Comparison of ENCODE assay signal across 1 cellular context in genomic region chr6:28104392-28105250, GRCh38.
TF ChIP-seq lines count a peak whose summit lies in the region.

No MANE protein-coding gene starts in this region.

TF ChIP-seq in K562, 482 proteins besides CTCF, POLR2A, EP300 and RAD21 (continued from another document and continues in another):
- TF ChIP-seq HOMEZ (CRISPR knock-in tag; IDR thresholded peaks at IDR 0.05) (no peak), ARID3B (CRISPR knock-in tag; IDR thresholded peaks at IDR 0.05; ENCODE audit: borderline replicate concordance) (0 out of 2 replicates have a peak, but pooled peaks have one; percentile 67), ZC3H8 (IDR thresholded peaks at IDR 0.05) (no peak), SNAPC5 (CRISPR knock-in tag; IDR thresholded peaks at IDR 0.05) (no peak), TAF1 (IDR thresholded peaks at IDR 0.05; ENCODE audit: control insufficient read depth, extremely low read depth, insufficient read depth, low read length, severe bottlenecking) (peak; percentile 97), ZKSCAN1 (IDR thresholded peaks at IDR 0.05; ENCODE audit: low read depth, low read length) (peak; percentile 29; the same call in 1 of the 2 replicates), PHF8 (IDR thresholded peaks at IDR 0.05; ENCODE audit: borderline replicate concordance, low read length) (peak; percentile 99), ETV6 (IDR thresholded peaks at IDR 0.05; ENCODE audit: borderline replicate concordance in 1 of 2, low read depth in 2 of 2, low read length in 1 of 2) (peak in 1 of 2 experiments; percentile 22; a peak in 2 of 4 replicates), ETV6 (CRISPR knock-in tag; IDR thresholded peaks at IDR 0.05; ENCODE audit: borderline replicate concordance) (no peak), WHSC1 (IDR thresholded peaks at IDR 0.05; ENCODE audit: low read length) (no peak), MTA3 (IDR thresholded peaks at IDR 0.05; ENCODE audit: borderline replicate concordance) (peak; percentile 96), ZNF766 (CRISPR knock-in tag; conservative IDR thresholded peaks at IDR 0.05) (peak; percentile 59; the same call in 1 of the 2 replicates), E2F6 (IDR thresholded peaks at IDR 0.05; ENCODE audit: borderline replicate concordance in 1 of 2, extremely low read depth in 1 of 2, insufficient read depth in 1 of 2, insufficient read length in 1 of 2, low read depth in 1 of 2, low read length in 1 of 2, poor library complexity in 1 of 2, severe bottlenecking in 1 of 2) (peak; percentile 55 to 72), POU5F1 (IDR thresholded peaks at IDR 0.05; ENCODE audit: borderline replicate concordance, low read depth, low read length, partially characterized antibody) (no peak), ZNF589 (CRISPR knock-in tag; IDR thresholded peaks at IDR 0.05; ENCODE audit: low read depth) (peak; percentile 61; the same call in 1 of the 2 replicates), NCOA4 (IDR thresholded peaks at IDR 0.05; ENCODE audit: partially characterized antibody) (no peak), CBX3 (IDR thresholded peaks at IDR 0.05; ENCODE audit: borderline replicate concordance in 1 of 2, low read length in 2 of 2) (peak in 1 of 2 experiments; percentile 84; a peak in 1 of 3 replicates), CBX8 (IDR thresholded peaks at IDR 0.05; ENCODE audit: borderline replicate concordance, extremely low read depth, low read depth, low read length, poor library complexity, severe bottlenecking) (no peak), HNRNPK (IDR thresholded peaks at IDR 0.05; ENCODE audit: low read depth, low read length, poor library complexity, severe bottlenecking) (no peak), SAFB (IDR thresholded peaks at IDR 0.05; ENCODE audit: borderline replicate concordance, low read depth, low read length) (0 out of 2 replicates have a peak, but pooled peaks have one; percentile 39), SMAD2 (IDR thresholded peaks at IDR 0.05; ENCODE audit: low read depth, low read length) (no peak), GABPA (tag; conservative IDR thresholded peaks at IDR 0.05; ENCODE audit: low read depth) (peak; percentile 95), PTBP1 (IDR thresholded peaks at IDR 0.05; ENCODE audit: low read depth, low read length) (no peak), RBM25 (IDR thresholded peaks at IDR 0.05; ENCODE audit: low read depth, low read length, severe bottlenecking) (no peak), SOX6 (IDR thresholded peaks at IDR 0.05) (peak; percentile 64; the same call in 1 of the 2 replicates), EHMT2 (IDR thresholded peaks at IDR 0.05) (peak; percentile 61), SRSF1 (IDR thresholded peaks at IDR 0.05; ENCODE audit: low read depth, low read length) (peak; percentile 88), PHF20 (IDR thresholded peaks at IDR 0.05; ENCODE audit: partially characterized antibody) (peak; percentile 89), ZNF165 (CRISPR knock-in tag; IDR thresholded peaks at IDR 0.05; ENCODE audit: borderline replicate concordance) (peak; percentile 76; the same call in 1 of the 2 replicates), CHD4 (IDR thresholded peaks at IDR 0.05; ENCODE audit: insufficient read depth, insufficient replicate concordance, low read depth, low read length, poor library complexity, severe bottlenecking) (peak; percentile 56), ZNF764 (CRISPR knock-in tag; IDR thresholded peaks at IDR 0.05; ENCODE audit: low read depth) (0 out of 2 replicates have a peak, but pooled peaks have one; percentile 42), L3MBTL2 (IDR thresholded peaks at IDR 0.05) (peak; percentile 85), RUNX1 (IDR thresholded peaks at IDR 0.05; ENCODE audit: low read depth) (0 out of 2 replicates have a peak, but pooled peaks have one; percentile 58), ETV5 (CRISPR knock-in tag; IDR thresholded peaks at IDR 0.05; ENCODE audit: low read depth) (peak; percentile 91), KDM5B (IDR thresholded peaks at IDR 0.05; ENCODE audit: insufficient replicate concordance, low read depth, low read length) (peak; percentile 84)
- TF ChIP-seq, protein P1, sequence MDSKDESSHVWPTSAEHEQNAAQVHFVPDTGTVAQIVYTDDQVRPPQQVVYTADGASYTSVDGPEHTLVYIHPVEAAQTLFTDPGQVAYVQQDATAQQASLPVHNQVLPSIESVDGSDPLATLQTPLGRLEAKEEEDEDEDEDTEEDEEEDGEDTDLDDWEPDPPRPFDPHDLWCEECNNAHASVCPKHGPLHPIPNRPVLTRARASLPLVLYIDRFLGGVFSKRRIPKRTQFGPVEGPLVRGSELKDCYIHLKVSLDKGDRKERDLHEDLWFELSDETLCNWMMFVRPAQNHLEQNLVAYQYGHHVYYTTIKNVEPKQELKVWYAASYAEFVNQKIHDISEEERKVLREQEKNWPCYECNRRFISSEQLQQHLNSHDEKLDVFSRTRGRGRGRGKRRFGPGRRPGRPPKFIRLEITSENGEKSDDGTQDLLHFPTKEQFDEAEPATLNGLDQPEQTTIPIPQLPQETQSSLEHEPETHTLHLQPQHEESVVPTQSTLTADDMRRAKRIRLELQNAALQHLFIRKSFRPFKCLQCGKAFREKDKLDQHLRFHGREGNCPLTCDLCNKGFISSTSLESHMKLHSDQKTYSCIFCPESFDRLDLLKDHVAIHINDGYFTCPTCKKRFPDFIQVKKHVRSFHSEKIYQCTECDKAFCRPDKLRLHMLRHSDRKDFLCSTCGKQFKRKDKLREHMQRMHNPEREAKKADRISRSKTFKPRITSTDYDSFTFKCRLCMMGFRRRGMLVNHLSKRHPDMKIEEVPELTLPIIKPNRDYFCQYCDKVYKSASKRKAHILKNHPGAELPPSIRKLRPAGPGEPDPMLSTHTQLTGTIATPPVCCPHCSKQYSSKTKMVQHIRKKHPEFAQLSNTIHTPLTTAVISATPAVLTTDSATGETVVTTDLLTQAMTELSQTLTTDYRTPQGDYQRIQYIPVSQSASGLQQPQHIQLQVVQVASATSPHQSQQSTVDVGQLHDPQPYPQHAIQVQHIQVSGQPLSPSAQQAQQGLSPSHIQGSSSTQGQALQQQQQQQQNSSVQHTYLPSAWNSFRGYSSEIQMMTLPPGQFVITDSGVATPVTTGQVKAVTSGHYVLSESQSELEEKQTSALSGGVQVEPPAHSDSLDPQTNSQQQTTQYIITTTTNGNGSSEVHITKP (IDR thresholded peaks at IDR 0.05; ENCODE audit: partially characterized antibody) = peak; percentile 42
- TF ChIP-seq, protein P2, sequence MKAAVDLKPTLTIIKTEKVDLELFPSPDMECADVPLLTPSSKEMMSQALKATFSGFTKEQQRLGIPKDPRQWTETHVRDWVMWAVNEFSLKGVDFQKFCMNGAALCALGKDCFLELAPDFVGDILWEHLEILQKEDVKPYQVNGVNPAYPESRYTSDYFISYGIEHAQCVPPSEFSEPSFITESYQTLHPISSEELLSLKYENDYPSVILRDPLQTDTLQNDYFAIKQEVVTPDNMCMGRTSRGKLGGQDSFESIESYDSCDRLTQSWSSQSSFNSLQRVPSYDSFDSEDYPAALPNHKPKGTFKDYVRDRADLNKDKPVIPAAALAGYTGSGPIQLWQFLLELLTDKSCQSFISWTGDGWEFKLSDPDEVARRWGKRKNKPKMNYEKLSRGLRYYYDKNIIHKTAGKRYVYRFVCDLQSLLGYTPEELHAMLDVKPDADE (conservative IDR thresholded peaks at IDR 0.05; ENCODE audit: control insufficient read depth, low read depth, low read length) = 0 out of 2 replicates have a peak, but pooled peaks have one; percentile 51
- TF ChIP-seq, protein P3, sequence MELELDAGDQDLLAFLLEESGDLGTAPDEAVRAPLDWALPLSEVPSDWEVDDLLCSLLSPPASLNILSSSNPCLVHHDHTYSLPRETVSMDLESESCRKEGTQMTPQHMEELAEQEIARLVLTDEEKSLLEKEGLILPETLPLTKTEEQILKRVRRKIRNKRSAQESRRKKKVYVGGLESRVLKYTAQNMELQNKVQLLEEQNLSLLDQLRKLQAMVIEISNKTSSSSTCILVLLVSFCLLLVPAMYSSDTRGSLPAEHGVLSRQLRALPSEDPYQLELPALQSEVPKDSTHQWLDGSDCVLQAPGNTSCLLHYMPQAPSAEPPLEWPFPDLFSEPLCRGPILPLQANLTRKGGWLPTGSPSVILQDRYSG (tag; conservative IDR thresholded peaks at IDR 0.05; ENCODE audit: low read depth) = 0 out of 2 replicates have a peak, but pooled peaks have one; percentile 62
- TF ChIP-seq, protein P4, sequence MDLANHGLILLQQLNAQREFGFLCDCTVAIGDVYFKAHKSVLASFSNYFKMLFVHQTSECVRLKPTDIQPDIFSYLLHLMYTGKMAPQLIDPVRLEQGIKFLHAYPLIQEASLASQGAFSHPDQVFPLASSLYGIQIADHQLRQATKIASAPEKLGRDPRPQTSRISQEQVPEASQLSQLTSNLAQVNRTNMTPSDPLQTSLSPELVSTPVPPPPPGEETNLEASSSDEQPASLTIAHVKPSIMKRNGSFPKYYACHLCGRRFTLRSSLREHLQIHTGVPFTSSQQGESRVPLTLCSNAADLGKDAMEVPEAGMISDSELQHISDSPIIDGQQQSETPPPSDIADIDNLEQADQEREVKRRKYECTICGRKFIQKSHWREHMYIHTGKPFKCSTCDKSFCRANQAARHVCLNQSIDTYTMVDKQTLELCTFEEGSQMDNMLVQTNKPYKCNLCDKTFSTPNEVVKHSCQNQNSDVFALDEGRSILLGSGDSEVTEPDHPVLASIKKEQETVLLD (IDR thresholded peaks at IDR 0.05) = peak; percentile 71
- TF ChIP-seq, protein P5, sequence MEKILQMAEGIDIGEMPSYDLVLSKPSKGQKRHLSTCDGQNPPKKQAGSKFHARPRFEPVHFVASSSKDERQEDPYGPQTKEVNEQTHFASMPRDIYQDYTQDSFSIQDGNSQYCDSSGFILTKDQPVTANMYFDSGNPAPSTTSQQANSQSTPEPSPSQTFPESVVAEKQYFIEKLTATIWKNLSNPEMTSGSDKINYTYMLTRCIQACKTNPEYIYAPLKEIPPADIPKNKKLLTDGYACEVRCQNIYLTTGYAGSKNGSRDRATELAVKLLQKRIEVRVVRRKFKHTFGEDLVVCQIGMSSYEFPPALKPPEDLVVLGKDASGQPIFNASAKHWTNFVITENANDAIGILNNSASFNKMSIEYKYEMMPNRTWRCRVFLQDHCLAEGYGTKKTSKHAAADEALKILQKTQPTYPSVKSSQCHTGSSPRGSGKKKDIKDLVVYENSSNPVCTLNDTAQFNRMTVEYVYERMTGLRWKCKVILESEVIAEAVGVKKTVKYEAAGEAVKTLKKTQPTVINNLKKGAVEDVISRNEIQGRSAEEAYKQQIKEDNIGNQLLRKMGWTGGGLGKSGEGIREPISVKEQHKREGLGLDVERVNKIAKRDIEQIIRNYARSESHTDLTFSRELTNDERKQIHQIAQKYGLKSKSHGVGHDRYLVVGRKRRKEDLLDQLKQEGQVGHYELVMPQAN (IDR thresholded peaks at IDR 0.05; ENCODE audit: borderline replicate concordance) = peak; percentile 17; the same call in 1 of the 2 replicates
- TF ChIP-seq, protein P6, sequence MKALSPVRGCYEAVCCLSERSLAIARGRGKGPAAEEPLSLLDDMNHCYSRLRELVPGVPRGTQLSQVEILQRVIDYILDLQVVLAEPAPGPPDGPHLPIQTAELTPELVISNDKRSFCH (CRISPR knock-in tag; IDR thresholded peaks at IDR 0.05) = 0 out of 2 replicates have a peak, but pooled peaks have one; percentile 47
- TF ChIP-seq, protein P6 (tag; IDR thresholded peaks at IDR 0.05) = peak; percentile 93
